Comparison of ENCODE assay signal across 14 cellular contexts in genomic region chr11:118727721-118728066, GRCh38. TPM values are rescaled to one million over a fixed set of nuclear protein-coding genes. Genes with fewer than 3 reads are reported as not detected.
"Had no signal": no experiment of that assay in that cellular context is flagged by ENCODE, and none has a peak within 500 bp of the region (broad histone marks: within the 10 kb centered on the region; RNA-seq: fewer than 3 reads in every experiment).

No MANE protein-coding gene starts in this region.

RNA-seq across cellular contexts. Expression of gene TREH, which starts 48.2 kb away (rescaled TPM):
- total RNA-seq: kidney epithelial cell, left ventricle myocardium inferior, lower leg skin, mesothelial cell of epicardium, mononuclear cell, natural killer cell, occipital lobe, osteocyte, posterior vena cava, psoas muscle, right atrium auricular region, smooth muscle cell, thyroid gland, urinary bladder had no signal
